28 cellular contexts compared by ENCODE assay signal in genomic region chr1:171254859-171255258, GRCh38. TPM values are rescaled to one million over a fixed set of nuclear protein-coding genes. Genes with fewer than 3 reads are reported as not detected.
DNase-seq lines count a peak whose midpoint lies in the region; ATAC-seq, FAIRE-seq and TF ChIP-seq lines count a peak whose summit lies in the region.
"Had no signal": no experiment of that assay in that cellular context is flagged by ENCODE, and none has a peak within 500 bp of the region (broad histone marks: within the 10 kb centered on the region; RNA-seq: fewer than 3 reads in every experiment).

No MANE protein-coding gene starts in this region.

- H2BK5ac ChIP-seq in mesenchymal stem cell (ENCODE audit: low read depth, low read length, poor library complexity, severe bottlenecking) = no peak overlapping the region

- H3K79me1 ChIP-seq in mesenchymal stem cell (replicated peaks; ENCODE audit: low read length, poor library complexity, severe bottlenecking) = no peaks in the 10 kb centered on the region

- no peak overlapping the region for H3K23ac ChIP-seq in mesenchymal stem cell (ENCODE audit: low read length in 2 of 2)

- no peak overlapping the region for H4K8ac ChIP-seq in mesenchymal stem cell (ENCODE audit: low read length)

- FAIRE-seq in bronchial epithelial cell (lab: Jason Lieb, UNC) = no peak
- FAIRE-seq: K562 had no signal

- H3K18ac ChIP-seq in mesenchymal stem cell (ENCODE audit: low read depth in 1 of 2, low read length in 2 of 2) = no peak overlapping the region

- intact Hi-C loops in Panc1 (cut with micrococcal nuclease; ENCODE audit: unreplicated experiment) (no loop called here), mucosa of descending colon (cut with DNase I, micrococcal nuclease) (no loop called here)

- peaks cover 23% of the 10 kb centered on the region for H3K27me3 ChIP-seq in Panc1 (ENCODE audit: control insufficient read depth, insufficient read depth, low read length)
- no peaks in the 10 kb centered on the region for H3K27me3 ChIP-seq in bronchial epithelial cell (ENCODE audit: control insufficient read depth, insufficient read depth, low read length)
- H3K27me3 ChIP-seq in mesenchymal stem cell (ENCODE audit: control insufficient read depth in 1 of 2, insufficient read depth in 1 of 2, low read length in 2 of 2) = peaks cover 0 to 41% of the 10 kb centered on the region in 2 experiments

- POLR2A ChIA-PET in Panc1 (lab: Charles Lee) = no interaction called here

- H3K4me2 ChIP-seq in mesenchymal stem cell (ENCODE audit: low read length, poor library complexity, severe bottlenecking) = no peak overlapping the region

- no peak overlapping the region for H2AK5ac ChIP-seq in mesenchymal stem cell (ENCODE audit: low read length, severe bottlenecking)

- DNase-seq in EH (ENCODE audit: low read depth) = peak; percentile 61
- no peak for DNase-seq in Panc1 (ENCODE audit: low read depth, low spot score)
- peak; percentile 81 for DNase-seq in bronchial epithelial cell (ENCODE audit: low read depth)
- DNase-seq in mesenchymal stem cell = peak; percentile 35
- no peak for DNase-seq in mucosa of descending colon
- no peak for DNase-seq in occipital lobe (lab: John Stamatoyannopoulos, UW)
- no peak for DNase-seq in pons (ENCODE audit: low spot score)
- no peak for DNase-seq in HPDE6-E6E7 (ENCODE audit: extremely low spot score)
- DNase-seq: activated effector memory CD4-positive, alpha-beta T cell treated with Interleukin-2 at 50 U/mL for 16 hours; CD4-positive, alpha-beta memory T cell; central memory CD4-positive, alpha-beta T cell; erythroblast; head of caudate nucleus; left ventricle myocardium superior; NCI-H1930; NCI-H226; NCI-H82; OCI-M1; stimulated activated CD4-positive, alpha-beta T cell treated with anti-CD3 and anti-CD28 coated beads, Interleukin-12 subunit alpha, Interleukin-12 subunit beta, amount 100 ng/mL, for 4 hours; trophoblast cell; WERI-Rb-1 had no signal

- H3K9me3 ChIP-seq in Panc1 (ENCODE audit: control insufficient read depth, insufficient read depth, low read depth, low read length) (no peaks in the 10 kb centered on the region), mesenchymal stem cell (ENCODE audit: control insufficient read depth, low read length) (no peaks in the 10 kb centered on the region), mucosa of descending colon (no peaks in the 10 kb centered on the region)
- H3K9me3 ChIP-seq: HAP-1, SJSA1 had no signal

- H3K4ac ChIP-seq in mesenchymal stem cell (ENCODE audit: low read depth in 1 of 2, low read length in 2 of 2) = no peak overlapping the region

- TF ChIP-seq CTCF in Panc1 (IDR thresholded peaks at IDR 0.05) (no peak), bronchial epithelial cell (IDR thresholded peaks at IDR 0.05; ENCODE audit: insufficient read depth, low read length, severe bottlenecking) (no peak), mucosa of descending colon (IDR thresholded peaks at IDR 0.05) (no peak)

- H3K36me3 ChIP-seq in Panc1 (ENCODE audit: control insufficient read depth, insufficient read depth, low read length) (no peaks in the 10 kb centered on the region), bronchial epithelial cell (ENCODE audit: control insufficient read depth, insufficient read depth, low read length) (no peaks in the 10 kb centered on the region), mesenchymal stem cell (ENCODE audit: control insufficient read depth in 1 of 2, insufficient read depth in 2 of 2, low read depth in 1 of 2, low read length in 2 of 2) (no peaks in the 10 kb centered on the region), mucosa of descending colon (ENCODE audit: low read depth) (no peaks in the 10 kb centered on the region)
- H3K36me3 ChIP-seq: HAP-1, SJSA1, WERI-Rb-1 had no signal

- in situ Hi-C loops in Panc1 (cut with HindIII; ENCODE audit: low pct_unique_long_range_greater_than_20kb, low sequenced_read_pairs) = no loop called here

- H3K27ac ChIP-seq in Panc1 (ENCODE audit: low read length) = no peak overlapping the region
- no peak overlapping the region for H3K27ac ChIP-seq in mesenchymal stem cell (ENCODE audit: low read length, poor library complexity, severe bottlenecking)
- H3K27ac ChIP-seq: HL-60, SJSA1, WERI-Rb-1 had no signal

- no peak overlapping the region for H2BK120ac ChIP-seq in mesenchymal stem cell (ENCODE audit: low read depth, low read length)

- ATAC-seq in Panc1 = peak; percentile 53; the same call in 1 of the 2 replicates
- ATAC-seq in mucosa of descending colon = no peak
- ATAC-seq: K562, left ventricle myocardium superior had no signal

- H2BK12ac ChIP-seq in mesenchymal stem cell (ENCODE audit: low read length in 2 of 2) = no peak overlapping the region

- no peak overlapping the region for H2BK15ac ChIP-seq in mesenchymal stem cell (ENCODE audit: low read depth, poor library complexity, severe bottlenecking)

- BruUV-seq in Panc1 (replicated peaks; lab: Mats Ljungman, UMichigan) = no TSS peak

- no peaks in the 10 kb centered on the region for H3K4me1 ChIP-seq in Panc1 (ENCODE audit: control insufficient read depth, insufficient read depth, low read length)
- H3K4me1 ChIP-seq in mesenchymal stem cell (ENCODE audit: control insufficient read depth, insufficient read depth, low read depth, low read length) = peaks cover 9% of the 10 kb centered on the region
- peaks cover 6% of the 10 kb centered on the region for H3K4me1 ChIP-seq in mucosa of descending colon (ENCODE audit: low read depth)
- H3K4me1 ChIP-seq: HAP-1, SJSA1 had no signal

- CTCF ChIA-PET in Panc1 (lab: Charles Lee) = no interaction called here

- no peak overlapping the region for H3K9ac ChIP-seq in mesenchymal stem cell (ENCODE audit: low read length)

- H4K91ac ChIP-seq in mesenchymal stem cell (ENCODE audit: low read length) = no peak overlapping the region

- no peak overlapping the region for H2AFZ ChIP-seq in mesenchymal stem cell (ENCODE audit: low read depth, low read length)

- no peak overlapping the region for H3K14ac ChIP-seq in mesenchymal stem cell (ENCODE audit: low read length in 2 of 2)

- WGBS in mesenchymal stem cell = 46% methylated on average over 1 of the region's 4 CpGs

- H3K4me3 ChIP-seq in Panc1 (ENCODE audit: low read depth in 2 of 2, low read length in 2 of 2) = no peak overlapping the region
- H3K4me3 ChIP-seq in bronchial epithelial cell (ENCODE audit: low read depth, low read length) = no peak overlapping the region
- no peak overlapping the region for H3K4me3 ChIP-seq in mesenchymal stem cell (ENCODE audit: insufficient read depth in 1 of 2, low read depth in 1 of 2, low read length in 2 of 2)
- no peak overlapping the region for H3K4me3 ChIP-seq in mucosa of descending colon
- H3K4me3 ChIP-seq: HAP-1, K562, SJSA1 had no signal

RNA-seq across cellular contexts. Expression of gene FMO1, which starts 6.6 kb away (rescaled TPM):
- total RNA-seq in Panc1 (2021; ENCODE audit: unreplicated experiment) (not detected), bronchial epithelial cell (not detected in 2 replicates), mucosa of descending colon (not detected), occipital lobe (5.8 TPM)
- not detected for polyA plus RNA-seq in Panc1 (2012; ENCODE audit: insufficient read length)
- not detected for polyA plus RNA-seq in mesenchymal stem cell (2013, experiment 1 of 2)
- polyA plus RNA-seq in mesenchymal stem cell (2013, experiment 2 of 2) = not detected
- total RNA-seq: CD4-positive, alpha-beta memory T cell; K562; mononuclear cell; SJSA1; T-helper 2 cell treated with Interferon-gamma antibody and Interleukin-4, amounts not matched to agents 100 ng/mL and 5 ng/mL, for 36 hours had no signal
- polyA plus RNA-seq: CD4-positive, alpha-beta memory T cell; K562; neural cell had no signal

RNA-seq across cellular contexts. Expression of gene FMO4, which starts 59.1 kb away (rescaled TPM):
- total RNA-seq in Panc1 (2021; ENCODE audit: unreplicated experiment) = 0.33 TPM
- polyA plus RNA-seq in Panc1 (2012; ENCODE audit: insufficient read length) = not detected
- 0.79 and 1.2 TPM in 2 replicates for total RNA-seq in bronchial epithelial cell
- 1.2 TPM for polyA plus RNA-seq in mesenchymal stem cell (2013, experiment 1 of 2)
- polyA plus RNA-seq in mesenchymal stem cell (2013, experiment 2 of 2) = 1.1 TPM
- total RNA-seq in mucosa of descending colon = 10 to 100 TPM in 1 of 3 donors, 1 to 10 TPM in 2; 5.4 to 14.6 (median 8.7) TPM
- 1.9 TPM for total RNA-seq in occipital lobe
- polyA plus RNA-seq: neural cell had no signal

Comparison
In these comparisons a context has a peak if more than half of its experiments do, and no peak if none do; other contexts are left out.
1. DNase-seq: peak in EH (single experiment), bronchial epithelial cell (single experiment) and mesenchymal stem cell (single experiment); none in Panc1 (single experiment), mucosa of descending colon (0 of 3), occipital lobe (single experiment), pons (single experiment) and HPDE6-E6E7 (single experiment).